1 cellular context compared by ENCODE assay signal in genomic region chr5:78287169-78287568, GRCh38.
TF ChIP-seq lines count a peak whose summit lies in the region.

No MANE protein-coding gene starts in this region.

TF ChIP-seq in HepG2, 621 proteins besides CTCF, POLR2A, EP300 and RAD21:
- TF ChIP-seq RXRB (CRISPR knock-in tag; IDR thresholded peaks at IDR 0.05; ENCODE audit: borderline replicate concordance) (no peak), ARNT (IDR thresholded peaks at IDR 0.05) (no peak), NFIC (IDR thresholded peaks at IDR 0.05; ENCODE audit: low read length) (no peak), MAFF (IDR thresholded peaks at IDR 0.05; ENCODE audit: low read depth, low read length) (peak; percentile 17; the same call in 1 of the 2 replicates), ZNF761 (CRISPR knock-in tag; conservative IDR thresholded peaks at IDR 0.05) (no peak), MAFK (conservative IDR thresholded peaks at IDR 0.05 in 1 of 2, IDR thresholded peaks at IDR 0.05 in 1 of 2; ENCODE audit: low read length in 2 of 2) (peak; percentile 45 to 58; a peak in 3 of 4 replicates), MTA3 (CRISPR knock-in tag; IDR thresholded peaks at IDR 0.05) (no peak)
- TF ChIP-seq, protein P1, sequence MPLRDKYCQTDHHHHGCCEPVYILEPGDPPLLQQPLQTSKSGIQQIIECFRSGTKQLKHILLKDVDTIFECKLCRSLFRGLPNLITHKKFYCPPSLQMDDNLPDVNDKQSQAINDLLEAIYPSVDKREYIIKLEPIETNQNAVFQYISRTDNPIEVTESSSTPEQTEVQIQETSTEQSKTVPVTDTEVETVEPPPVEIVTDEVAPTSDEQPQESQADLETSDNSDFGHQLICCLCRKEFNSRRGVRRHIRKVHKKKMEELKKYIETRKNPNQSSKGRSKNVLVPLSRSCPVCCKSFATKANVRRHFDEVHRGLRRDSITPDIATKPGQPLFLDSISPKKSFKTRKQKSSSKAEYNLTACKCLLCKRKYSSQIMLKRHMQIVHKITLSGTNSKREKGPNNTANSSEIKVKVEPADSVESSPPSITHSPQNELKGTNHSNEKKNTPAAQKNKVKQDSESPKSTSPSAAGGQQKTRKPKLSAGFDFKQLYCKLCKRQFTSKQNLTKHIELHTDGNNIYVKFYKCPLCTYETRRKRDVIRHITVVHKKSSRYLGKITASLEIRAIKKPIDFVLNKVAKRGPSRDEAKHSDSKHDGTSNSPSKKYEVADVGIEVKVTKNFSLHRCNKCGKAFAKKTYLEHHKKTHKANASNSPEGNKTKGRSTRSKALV (CRISPR knock-in tag; IDR thresholded peaks at IDR 0.05) = no peak
TF ChIP-seq in HepG2: peak in this region for 2.
